ENCODE assay signal across 9 cellular contexts in the genomic region with DNA sequence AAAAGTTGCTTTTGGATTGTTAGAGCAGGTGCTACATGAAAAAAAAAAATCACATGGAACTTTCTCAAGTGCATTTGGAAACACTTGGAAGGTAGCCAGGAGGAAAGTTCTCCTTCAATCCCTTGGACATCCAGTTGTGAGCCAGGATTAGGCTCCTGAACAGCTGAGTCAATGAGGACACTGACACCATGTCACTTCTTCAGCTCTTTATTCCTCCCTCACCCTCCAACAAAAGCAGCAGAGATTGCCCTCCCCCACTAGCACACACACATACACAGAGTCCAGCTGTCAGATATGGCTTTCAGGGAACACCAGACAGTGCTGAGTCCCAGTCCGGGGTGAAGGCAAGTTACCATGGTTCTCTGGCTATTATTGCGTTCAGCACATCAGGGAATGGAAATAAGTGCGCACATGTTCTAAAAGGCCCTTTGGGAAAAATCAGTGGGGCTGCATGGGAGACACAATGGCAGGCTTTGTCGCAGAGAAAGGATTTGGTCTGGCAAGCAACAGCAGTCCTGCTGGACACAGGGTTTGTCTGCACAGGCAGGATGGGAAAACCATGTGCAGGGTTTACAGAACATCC.
DNase-seq lines count a peak whose midpoint lies in the region; ATAC-seq, FAIRE-seq and TF ChIP-seq lines count a peak whose summit lies in the region.
"Had no signal": no experiment of that assay in that cellular context is flagged by ENCODE, and none has a peak within 500 bp of the region (broad histone marks: within the 10 kb centered on the region; RNA-seq: fewer than 3 reads in every experiment).

No MANE protein-coding gene starts in this region.

- H3K4me3 ChIP-seq in fibroblast of the aortic adventitia (ENCODE audit: low read depth, low read length), result no peak overlapping the region

- TF ChIP-seq CTCF in fibroblast of the aortic adventitia (IDR thresholded peaks at IDR 0.05; ENCODE audit: insufficient read depth, low read length), result peak; percentile 19

- no peak for FAIRE-seq in HTR-8/SVneo (lab: Jason Lieb, UNC)

- no peak for ATAC-seq in HG02852 (IDR thresholded peaks at IDR 0.05; ENCODE audit: unreplicated experiment)

- peak; percentile 60 for DNase-seq in DMS153 (lab: John Stamatoyannopoulos, UW)
- peak; percentile 81 for DNase-seq in NCI-H774 (lab: John Stamatoyannopoulos, UW)
- DNase-seq in fibroblast of the aortic adventitia (ENCODE audit: low read depth), result peak; percentile 61
- DNase-seq in nucleus accumbens (lab: John Stamatoyannopoulos, UW), result peak in 52 of 56 donors; percentile 5 to 74 (median 41)
- no peak for DNase-seq in HTR-8/SVneo (ENCODE audit: insufficient read length, low spot score)
- DNase-seq in activated CD4-positive, CD25-positive, alpha-beta regulatory T cell treated with anti-CD3 and anti-CD28 coated beads, Interleukin-2, amount 50 U/mL, for 72 hours, result no peak
- no peak for DNase-seq in HPDE6-E6E7 (ENCODE audit: extremely low spot score)
- DNase-seq: DND-41 had no signal

Comparison
In these comparisons a context has a peak if more than half of its experiments do, and no peak if none do; other contexts are left out.
1. DNase-seq: peak in DMS153 (single experiment), NCI-H774 (single experiment), fibroblast of the aortic adventitia (single experiment) and nucleus accumbens (52 of 56); none in HTR-8/SVneo (single experiment), activated CD4-positive, CD25-positive, alpha-beta regulatory T cell treated with anti-CD3 and anti-CD28 coated beads, Interleukin-2, amount 50 U/mL, for 72 hours (single experiment) and HPDE6-E6E7 (single experiment).